Comparison of ENCODE assay signal across 23 cellular contexts in the genomic region with DNA sequence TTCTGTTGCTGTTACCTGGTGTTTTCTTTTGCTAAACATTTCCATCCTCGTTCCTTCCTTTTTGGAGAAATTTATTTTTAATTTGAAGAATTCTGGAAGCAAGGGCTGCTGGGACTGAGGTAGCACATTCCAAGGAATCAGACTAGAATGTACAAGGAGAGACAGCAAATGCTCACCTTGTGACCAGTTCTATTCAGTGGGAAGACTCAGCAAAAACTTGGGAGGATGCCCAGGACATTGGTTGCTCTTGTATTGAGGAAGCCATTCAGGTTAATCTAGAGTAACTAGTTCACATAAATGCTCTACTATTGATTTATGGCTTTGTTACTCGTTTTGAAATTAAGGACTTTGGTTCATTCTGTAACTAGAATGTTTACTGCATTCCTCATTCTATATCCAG. TPM values are rescaled to one million over a fixed set of nuclear protein-coding genes. Genes with fewer than 3 reads are reported as not detected.
DNase-seq lines count a peak whose midpoint lies in the region; TF ChIP-seq lines count a peak whose summit lies in the region.
"Had no signal": no experiment of that assay in that cellular context is flagged by ENCODE, and none has a peak within 500 bp of the region (broad histone marks: within the 10 kb centered on the region; RNA-seq: fewer than 3 reads in every experiment).

No MANE protein-coding gene starts in this region.

- H3F3A ChIP-seq in PC-9 (ENCODE audit: insufficient read depth, low read depth) = peaks cover 28% of the 10 kb centered on the region

- intact Hi-C loops in PC-9 (cut with micrococcal nuclease; ENCODE audit: unreplicated experiment) = no loop called here
- intact Hi-C loops in A673 (cut with micrococcal nuclease; ENCODE audit: unreplicated experiment) = no loop called here

- peak overlapping the region; percentile 94 for H3K27ac ChIP-seq in PC-9
- H3K27ac ChIP-seq in A673 (ENCODE audit: low read depth, low read length, poor library complexity, severe bottlenecking) = no peak overlapping the region
- H3K27ac ChIP-seq: brain microvascular endothelial cell, pancreas, thoracic aorta had no signal

- H4K20me1 ChIP-seq in PC-9 (ENCODE audit: insufficient read depth) = no peaks in the 10 kb centered on the region

- H3K9me3 ChIP-seq in PC-9 (ENCODE audit: insufficient read depth, low read depth) = no peaks in the 10 kb centered on the region
- H3K9me3 ChIP-seq in A673 (ENCODE audit: low read depth, low read length, poor library complexity, severe bottlenecking) = no peaks in the 10 kb centered on the region
- H3K9me3 ChIP-seq: pancreas, thoracic aorta had no signal

- H3K9me2 ChIP-seq in PC-9 (ENCODE audit: insufficient read depth) = no peaks in the 10 kb centered on the region

- POLR2A ChIA-PET in PC-9 (lab: Charles Lee; ENCODE audit: unreplicated experiment) (no interaction called here), A673 (lab: Charles Lee; ENCODE audit: low non-redundant PET) (no interaction called here)

- H3K79me2 ChIP-seq in PC-9 (ENCODE audit: low read depth) = peaks cover 12% of the 10 kb centered on the region

- H2AFZ ChIP-seq in PC-9 = no peak overlapping the region

- peak; percentile 36 for DNase-seq in EH (ENCODE audit: low read depth)
- peak; percentile 61 to 87 for DNase-seq in PC-9
- peak; percentile 65 for DNase-seq in epithelial cell of esophagus (ENCODE audit: low read depth)
- peak; percentile 41 for DNase-seq in myocyte (ENCODE audit: low read depth)
- DNase-seq in NCI-H187 treated with DMSO at 0.1 percent for 48 hours (lab: John Stamatoyannopoulos, UW) = no peak
- no peak for DNase-seq in MV-4-11 (lab: John Stamatoyannopoulos, UW)
- DNase-seq in putamen (ENCODE audit: low spot score) = no peak
- no peak for DNase-seq in A673 (ENCODE audit: low spot score)
- DNase-seq: activated CD4-positive, alpha-beta T cell treated with anti-CD3 and anti-CD28 coated beads, Interleukin-2, amount 10 ng/mL, durations not matched to agents 7 days and 5 days; activated naive CD8-positive, alpha-beta T cell treated with anti-CD3 and anti-CD28 coated beads for 36 hours; brain microvascular endothelial cell; CD4-positive, alpha-beta memory T cell; DMS53; Kasumi-1; left cardiac atrium; NCI-H1105 treated with DMSO at 0.1 percent for 48 hours; NCI-H2107; NCI-H510A; Right ventricle myocardium superior; stimulated activated CD4-positive, alpha-beta T cell treated with anti-CD3 and anti-CD28 coated beads, Interleukin-1b, Interleukin-23, amount 100 ng/mL, for 48 hours; stimulated activated naive B cell treated with anti-CD40 and anti-IgM and Interleukin-4, amounts not matched to agents 10 μg/mL and 1 μg/mL and 100 μg/mL, for 72 hours had no signal

- CTCF ChIA-PET in PC-9 (lab: Charles Lee) = no interaction called here
- CTCF ChIA-PET in A673 (lab: Charles Lee) = no interaction called here

- H3K4me2 ChIP-seq in PC-9 = peak overlapping the region; percentile 90

- TF ChIP-seq CTCF in PC-9 (conservative IDR thresholded peaks at IDR 0.05) (no peak), epithelial cell of esophagus (IDR thresholded peaks at IDR 0.05; ENCODE audit: insufficient read depth, low read depth, low read length, missing control alignments) (no peak), A673 (conservative IDR thresholded peaks at IDR 0.05; ENCODE audit: low read depth, low read length) (no peak)

- H3K4me3 ChIP-seq in PC-9 (no peak overlapping the region), epithelial cell of esophagus (ENCODE audit: low read length) (no peak overlapping the region), A673 (ENCODE audit: low read depth, low read length, poor library complexity, severe bottlenecking) (no peak overlapping the region)
- H3K4me3 ChIP-seq: pancreas, thoracic aorta had no signal

- BruUV-seq in PC-9 (replicated peaks; lab: Mats Ljungman, UMichigan) = no TSS peak
- BruUV-seq in A673 (replicated peaks; lab: Mats Ljungman, UMichigan) = no TSS peak

- H3K36me3 ChIP-seq in PC-9 (ENCODE audit: low read depth) (no peaks in the 10 kb centered on the region; the same call in 1 of the 2 replicates), A673 (ENCODE audit: insufficient read depth, low read length, poor library complexity, severe bottlenecking) (no peaks in the 10 kb centered on the region)
- H3K36me3 ChIP-seq: brain microvascular endothelial cell, pancreas, thoracic aorta had no signal

- no peaks in the 10 kb centered on the region for H3K27me3 ChIP-seq in PC-9 (ENCODE audit: insufficient read depth, low read depth)
- H3K27me3 ChIP-seq in A673 (replicated peaks; ENCODE audit: insufficient read depth, low read depth, low read length, poor library complexity) = peaks cover 42% of the 10 kb centered on the region
- H3K27me3 ChIP-seq: brain microvascular endothelial cell, pancreas had no signal

- H3K4me1 ChIP-seq in PC-9 (replicated peaks; ENCODE audit: insufficient read depth) (peaks cover 51% of the 10 kb centered on the region), A673 (ENCODE audit: insufficient read depth, low read length, poor library complexity, severe bottlenecking) (no peaks in the 10 kb centered on the region)

RNA-seq across cellular contexts. Expression of a gene that starts 11.3 kb away (rescaled TPM):
- total RNA-seq in PC-9 (2021) (14.8 and 15.2 TPM in 2 replicates), myocyte (17.1 and 19.9 TPM in 2 replicates), A673 (2021) (0.26 and 0.31 TPM in 2 replicates)
- polyA plus RNA-seq in myocyte (2012) = 9.0 TPM
- total RNA-seq: activated naive CD8-positive, alpha-beta T cell treated with anti-CD3 and anti-CD28 coated beads for 36 hours; CD4-positive, alpha-beta memory T cell had no signal

Comparison
In these comparisons a context has a peak if more than half of its experiments do, and no peak if none do; other contexts are left out.
1. DNase-seq: peak in EH (single experiment), PC-9 (2 of 2), epithelial cell of esophagus (single experiment) and myocyte (single experiment); none in NCI-H187 treated with DMSO at 0.1 percent for 48 hours (single experiment), MV-4-11 (single experiment), putamen (single experiment) and A673 (single experiment).
2. RNA of a gene that starts 11.3 kb away (total RNA-seq): 17.1 to 19.9 TPM in myocyte and 14.8 to 15.2 TPM in PC-9; 0.26 to 0.31 TPM in A673; every median in the first group is over 10 times any median in the second.